ENCODE assay signal across 10 cellular contexts in genomic region chr18:48330016-48330991, GRCh38.
DNase-seq lines count a peak whose midpoint lies in the region; ATAC-seq and TF ChIP-seq lines count a peak whose summit lies in the region.
"Had no signal": no experiment of that assay in that cellular context is flagged by ENCODE, and none has a peak within 500 bp of the region (broad histone marks: within the 10 kb centered on the region; RNA-seq: fewer than 3 reads in every experiment).

No MANE protein-coding gene starts in this region.

- no peak overlapping the region for H3K9ac ChIP-seq in GM23248
- no peak overlapping the region for H3K9ac ChIP-seq in fibroblast of lung (ENCODE audit: insufficient read depth, low read length)

- no peaks in the 10 kb centered on the region for H3K9me3 Mint-ChIP-seq in stimulated activated memory B cell treated with anti-CD40 and anti-IgM and Interleukin-4, amounts not matched to agents 10 μg/mL and 1 μg/mL and 100 μg/mL, for 72 hours

- no peaks in the 10 kb centered on the region for H3K4me1 Mint-ChIP-seq in stimulated activated memory B cell treated with anti-CD40 and anti-IgM and Interleukin-4, amounts not matched to agents 10 μg/mL and 1 μg/mL and 100 μg/mL, for 72 hours

- no peaks in the 10 kb centered on the region for H3K36me3 Mint-ChIP-seq in stimulated activated memory B cell treated with anti-CD40 and anti-IgM and Interleukin-4, amounts not matched to agents 10 μg/mL and 1 μg/mL and 100 μg/mL, for 72 hours
- H3K36me3 Mint-ChIP-seq: activated CD8-positive, alpha-beta memory T cell treated with anti-CD3 and anti-CD28 coated beads, Interleukin-2, amount 10 ng/mL, durations not matched to agents 7 days and 5 days had no signal

- peaks cover 24% of the 10 kb centered on the region for H3K4me1 ChIP-seq in GM23248 (ENCODE audit: insufficient read depth)
- peaks cover 29% of the 10 kb centered on the region for H3K4me1 ChIP-seq in PC-9 (replicated peaks; ENCODE audit: insufficient read depth)
- H3K4me1 ChIP-seq in fibroblast of lung (ENCODE audit: control insufficient read depth, extremely low read depth, insufficient read depth, low read length) = peaks cover 6% of the 10 kb centered on the region
- H3K4me1 ChIP-seq in effector memory CD4-positive, alpha-beta T cell (ENCODE audit: control insufficient read depth, insufficient read depth, low read length, poor library complexity, severe bottlenecking) = no peaks in the 10 kb centered on the region

- peak; percentile 22 for ATAC-seq in stimulated activated memory B cell treated with anti-CD40 and anti-IgM and Interleukin-4, amounts not matched to agents 10 μg/mL and 1 μg/mL and 100 μg/mL, for 72 hours
- no peak for ATAC-seq in HG02623 (IDR thresholded peaks at IDR 0.05; ENCODE audit: unreplicated experiment)
- ATAC-seq: activated CD8-positive, alpha-beta memory T cell treated with anti-CD3 and anti-CD28 coated beads, Interleukin-2, amount 10 ng/mL, durations not matched to agents 7 days and 5 days had no signal

- H3K9me3 ChIP-seq in GM23248 (ENCODE audit: low read depth) = no peaks in the 10 kb centered on the region
- no peaks in the 10 kb centered on the region for H3K9me3 ChIP-seq in PC-9 (ENCODE audit: insufficient read depth, low read depth)
- H3K9me3 ChIP-seq in fibroblast of lung (ENCODE audit: control insufficient read depth, insufficient read depth, low read depth, low read length) = no peaks in the 10 kb centered on the region
- H3K9me3 ChIP-seq in effector memory CD4-positive, alpha-beta T cell (ENCODE audit: control insufficient read depth, low read length) = no peaks in the 10 kb centered on the region

- H3K4me3 ChIP-seq in GM23248 = no peak overlapping the region
- no peak overlapping the region for H3K4me3 ChIP-seq in PC-9
- no peak overlapping the region for H3K4me3 ChIP-seq in fibroblast of lung (replicated peaks in 1 of 4; ENCODE audit: control extremely low read depth in 1 of 4, insufficient read depth in 1 of 4, low read depth in 3 of 4, low read length in 4 of 4)
- no peak overlapping the region for H3K4me3 ChIP-seq in effector memory CD4-positive, alpha-beta T cell (ENCODE audit: insufficient read depth, low read depth, low read length, poor library complexity, severe bottlenecking)

- peak; percentile 93 for DNase-seq in GM23248
- DNase-seq in PC-9 = peak; percentile 36 to 89
- DNase-seq in fibroblast of lung (ENCODE audit: low read depth in 2 of 2) = peak; percentile 72 to 94
- DNase-seq in NCI-H1436 treated with DMSO at 0.1 percent for 48 hours (lab: John Stamatoyannopoulos, UW) = no peak
- DNase-seq in effector memory CD4-positive, alpha-beta T cell = no peak
- no peak for DNase-seq in stimulated activated naive CD4-positive, alpha-beta T cell treated with Interleukin-2 at 50 U/mL for 16 hours (lab: John Stamatoyannopoulos, UW)
- DNase-seq: activated CD8-positive, alpha-beta memory T cell treated with anti-CD3 and anti-CD28 coated beads, Interleukin-2, amount 10 ng/mL, durations not matched to agents 7 days and 5 days; NK-92 treated with Interleukin-12 subunit alpha and Interleukin-12 subunit beta, amount 100 ng/mL, for 24 hours had no signal

- H3K79me2 ChIP-seq in GM23248 (ENCODE audit: insufficient read depth) (no peaks in the 10 kb centered on the region), PC-9 (ENCODE audit: low read depth) (no peaks in the 10 kb centered on the region), fibroblast of lung (ENCODE audit: control insufficient read depth, insufficient read depth, low read length) (no peaks in the 10 kb centered on the region)

- in situ Hi-C loops in GM23248 (cut with MboI) = no loop called here

- H3K27me3 ChIP-seq in GM23248 (replicated peaks; ENCODE audit: insufficient read depth) (no peaks in the 10 kb centered on the region), PC-9 (ENCODE audit: insufficient read depth, low read depth) (no peaks in the 10 kb centered on the region), fibroblast of lung (ENCODE audit: control insufficient read depth, insufficient read depth, low read length) (no peaks in the 10 kb centered on the region)
- no peaks in the 10 kb centered on the region for H3K27me3 ChIP-seq in effector memory CD4-positive, alpha-beta T cell (replicated peaks; ENCODE audit: control insufficient read depth, insufficient read depth, low read length, poor library complexity, severe bottlenecking)

- H3F3A ChIP-seq in GM23248 (ENCODE audit: insufficient read depth) (peaks cover 19% of the 10 kb centered on the region), PC-9 (ENCODE audit: insufficient read depth, low read depth) (peaks cover 10% of the 10 kb centered on the region; the same call in 1 of the 2 replicates)

- BruUV-seq in PC-9 (replicated peaks; lab: Mats Ljungman, UMichigan) = no TSS peak

- POLR2A ChIA-PET in PC-9 (lab: Charles Lee; ENCODE audit: unreplicated experiment) = no interaction called here

- H3K4me2 ChIP-seq in GM23248 (ENCODE audit: unreplicated experiment) (peak overlapping the region; percentile 47), PC-9 (peak overlapping the region; percentile 32), fibroblast of lung (ENCODE audit: extremely low read depth, insufficient read depth, low read length) (no peak overlapping the region)

- CTCF ChIA-PET in PC-9 (lab: Charles Lee) = no interaction called here

- no peak overlapping the region for H3K27ac Mint-ChIP-seq in stimulated activated memory B cell treated with anti-CD40 and anti-IgM and Interleukin-4, amounts not matched to agents 10 μg/mL and 1 μg/mL and 100 μg/mL, for 72 hours
- H3K27ac Mint-ChIP-seq: activated CD8-positive, alpha-beta memory T cell treated with anti-CD3 and anti-CD28 coated beads, Interleukin-2, amount 10 ng/mL, durations not matched to agents 7 days and 5 days had no signal

- intact Hi-C loops in PC-9 (cut with micrococcal nuclease; ENCODE audit: unreplicated experiment) = no loop called here

- H3K36me3 ChIP-seq in GM23248 (ENCODE audit: low read depth) = no peaks in the 10 kb centered on the region
- no peaks in the 10 kb centered on the region for H3K36me3 ChIP-seq in PC-9 (ENCODE audit: low read depth)
- no peaks in the 10 kb centered on the region for H3K36me3 ChIP-seq in fibroblast of lung (ENCODE audit: control insufficient read depth, insufficient read depth, low read length)
- no peaks in the 10 kb centered on the region for H3K36me3 ChIP-seq in effector memory CD4-positive, alpha-beta T cell (ENCODE audit: control insufficient read depth, insufficient read depth, low read length)

- H3K27me3 Mint-ChIP-seq in stimulated activated memory B cell treated with anti-CD40 and anti-IgM and Interleukin-4, amounts not matched to agents 10 μg/mL and 1 μg/mL and 100 μg/mL, for 72 hours = peaks cover 12% of the 10 kb centered on the region

- no peak overlapping the region for H3K4me3 Mint-ChIP-seq in stimulated activated memory B cell treated with anti-CD40 and anti-IgM and Interleukin-4, amounts not matched to agents 10 μg/mL and 1 μg/mL and 100 μg/mL, for 72 hours
- H3K4me3 Mint-ChIP-seq: activated CD8-positive, alpha-beta memory T cell treated with anti-CD3 and anti-CD28 coated beads, Interleukin-2, amount 10 ng/mL, durations not matched to agents 7 days and 5 days had no signal

- TF ChIP-seq CTCF in PC-9 (conservative IDR thresholded peaks at IDR 0.05) = no peak
- no peak for TF ChIP-seq CTCF in fibroblast of lung (conservative IDR thresholded peaks at IDR 0.05 in 1 of 2, IDR thresholded peaks at IDR 0.05 in 1 of 2; ENCODE audit: low read depth in 1 of 2, low read length in 2 of 2)

- peak overlapping the region; percentile 29; the same call in 1 of the 2 replicates for H3K27ac ChIP-seq in GM23248
- peak overlapping the region; percentile 58 for H3K27ac ChIP-seq in PC-9
- H3K27ac ChIP-seq in fibroblast of lung (ENCODE audit: insufficient read depth, low read length) = no peak overlapping the region
- H3K27ac ChIP-seq in effector memory CD4-positive, alpha-beta T cell (ENCODE audit: insufficient read depth, low read length, poor library complexity, severe bottlenecking) = no peak overlapping the region

- no peaks in the 10 kb centered on the region for H4K20me1 ChIP-seq in GM23248 (ENCODE audit: insufficient read depth)
- no peaks in the 10 kb centered on the region for H4K20me1 ChIP-seq in PC-9 (ENCODE audit: insufficient read depth)
- no peaks in the 10 kb centered on the region for H4K20me1 ChIP-seq in fibroblast of lung (ENCODE audit: control insufficient read depth, extremely low read depth, insufficient read depth, low read length)

- no peak overlapping the region for H2AFZ ChIP-seq in GM23248
- H2AFZ ChIP-seq in PC-9 = no peak overlapping the region
- no peak overlapping the region for H2AFZ ChIP-seq in fibroblast of lung (ENCODE audit: low read length)

- 70 to 73% methylated on average over 8 of the region's 8 CpGs for WGBS in GM23248 (ENCODE audit: low coverage in 1 of 2, low lambda C conversion rate in 2 of 2, missing lambda C conversion rate in 2 of 2), 2 experiments

- H3K9me2 ChIP-seq in GM23248 (ENCODE audit: insufficient read depth) = no peaks in the 10 kb centered on the region
- no peaks in the 10 kb centered on the region for H3K9me2 ChIP-seq in PC-9 (ENCODE audit: insufficient read depth)

Comparison
In these comparisons a context has a peak if more than half of its experiments do, and no peak if none do; other contexts are left out.
1. DNase-seq: peak in GM23248 (single experiment), PC-9 (2 of 2) and fibroblast of lung (2 of 2); none in NCI-H1436 treated with DMSO at 0.1 percent for 48 hours (single experiment), effector memory CD4-positive, alpha-beta T cell (0 of 3) and stimulated activated naive CD4-positive, alpha-beta T cell treated with Interleukin-2 at 50 U/mL for 16 hours (single experiment).
2. H3K27ac ChIP-seq: peak in GM23248 (single experiment) and PC-9 (single experiment); none in fibroblast of lung (single experiment) and effector memory CD4-positive, alpha-beta T cell (single experiment).